Comparison of ENCODE assay signal across 19 cellular contexts in the genomic region with DNA sequence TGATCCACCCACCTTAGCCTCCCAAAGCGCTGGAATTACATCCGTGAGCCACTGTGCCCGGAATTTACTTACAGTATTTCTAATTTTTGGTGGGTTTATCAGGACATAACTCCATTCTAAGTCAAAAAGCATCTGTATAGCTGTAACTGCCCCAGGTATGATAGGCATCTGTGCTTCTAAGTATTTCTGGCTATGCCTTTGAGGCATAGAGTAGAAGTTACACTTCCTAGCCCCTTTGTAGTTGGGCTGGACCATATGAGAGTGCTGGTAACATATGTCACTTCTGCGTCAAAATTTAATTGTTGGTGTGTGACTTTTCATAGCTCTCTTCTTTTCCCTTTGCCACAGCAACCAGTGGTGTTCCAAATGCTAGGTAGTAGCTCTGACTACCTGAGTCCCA.
DNase-seq lines count a peak whose midpoint lies in the region; ATAC-seq and TF ChIP-seq lines count a peak whose summit lies in the region.
"Had no signal": no experiment of that assay in that cellular context is flagged by ENCODE, and none has a peak within 500 bp of the region (broad histone marks: within the 10 kb centered on the region; RNA-seq: fewer than 3 reads in every experiment).

No MANE protein-coding gene starts in this region.

- dilution Hi-C loops in IMR-90 (cut with HindIII; ENCODE audit: low sequenced_read_pairs, unreplicated experiment), result no loop called here

- no peak overlapping the region for H2BK20ac ChIP-seq in IMR-90 (ENCODE audit: low read depth, low read length)

- TF ChIP-seq RAD21 in IMR-90 (IDR thresholded peaks at IDR 0.05; ENCODE audit: low read length), result no peak

- H3K9me3 ChIP-seq in IMR-90 (ENCODE audit: control insufficient read depth, insufficient read depth, low read length) (no peaks in the 10 kb centered on the region), suprapubic skin (no peaks in the 10 kb centered on the region)
- H3K9me3 ChIP-seq: A549 had no signal

- no peak overlapping the region for H3K4me3 ChIP-seq in IMR-90 (ENCODE audit: insufficient read depth, low read depth, low read length)
- H3K4me3 ChIP-seq in suprapubic skin, result no peak overlapping the region
- H3K4me3 ChIP-seq: A549, GM12878, GM23338 had no signal

- H3K36me3 ChIP-seq in IMR-90 (ENCODE audit: control insufficient read depth, insufficient read depth, low read length) (no peaks in the 10 kb centered on the region), suprapubic skin (no peaks in the 10 kb centered on the region)

- H3K23ac ChIP-seq in IMR-90 (ENCODE audit: low read depth, low read length), result no peak overlapping the region

- no peak overlapping the region for H3K4me2 ChIP-seq in IMR-90 (ENCODE audit: low read depth, low read length)
- H3K4me2 ChIP-seq: A549, GM23338 had no signal

- no peak overlapping the region for H2BK5ac ChIP-seq in IMR-90 (ENCODE audit: low read depth, low read length, poor library complexity, severe bottlenecking)

- no peak overlapping the region for H2AK9ac ChIP-seq in IMR-90 (replicated peaks; ENCODE audit: low read depth, low read length, poor library complexity)

- no peaks in the 10 kb centered on the region for H3K9me1 ChIP-seq in IMR-90 (ENCODE audit: insufficient read depth, low read length)

- H4K5ac ChIP-seq in IMR-90 (ENCODE audit: low read depth, low read length), result no peak overlapping the region; the same call in 1 of the 2 replicates

- H2AFZ ChIP-seq in IMR-90 (replicated peaks; ENCODE audit: low read length, poor library complexity), result no peak overlapping the region
- H2AFZ ChIP-seq: GM23338 had no signal

- no peak overlapping the region for H3K56ac ChIP-seq in IMR-90 (ENCODE audit: extremely low read depth, insufficient read depth, low read length)

- H3K18ac ChIP-seq in IMR-90 (ENCODE audit: low read depth, low read length), result no peak overlapping the region

- intact Hi-C loops in IMR-90 (cut with micrococcal nuclease), result no loop called here
- intact Hi-C loops in dendritic cell treated with granulocyte-macrophage colony-stimulating factor and Interleukin-4, amounts not matched to agents 40 ng/mL and 50 ng/mL, for 4 days (cut with micrococcal nuclease), result no loop called here

- H2AK5ac ChIP-seq in IMR-90 (ENCODE audit: low read depth, low read length), result 0 out of 2 replicates have a peak overlapping the region, but pooled peaks have one; percentile 24

- H3K9ac ChIP-seq in IMR-90 (ENCODE audit: low read depth, low read length), result no peak overlapping the region

- H4K8ac ChIP-seq in IMR-90 (ENCODE audit: low read depth in 2 of 2, low read length in 2 of 2), result no peak overlapping the region; a peak in 1 of 4 replicates

- H3K4me3 Mint-ChIP-seq in dendritic cell treated with granulocyte-macrophage colony-stimulating factor and Interleukin-4, amounts not matched to agents 40 ng/mL and 50 ng/mL, for 4 days, result no peak overlapping the region
- H3K4me3 Mint-ChIP-seq in stimulated activated memory B cell treated with anti-CD40 and anti-IgM and Interleukin-4, amounts not matched to agents 10 μg/mL and 1 μg/mL and 100 μg/mL, for 72 hours, result no peak overlapping the region
- H3K4me3 Mint-ChIP-seq: CD8-positive, alpha-beta memory T cell; GM23338; H9 had no signal

- peaks cover 44% of the 10 kb centered on the region for H3K4me1 Mint-ChIP-seq in dendritic cell treated with granulocyte-macrophage colony-stimulating factor and Interleukin-4, amounts not matched to agents 40 ng/mL and 50 ng/mL, for 4 days (ENCODE audit: low read depth)
- H3K4me1 Mint-ChIP-seq in stimulated activated memory B cell treated with anti-CD40 and anti-IgM and Interleukin-4, amounts not matched to agents 10 μg/mL and 1 μg/mL and 100 μg/mL, for 72 hours, result peaks cover 27% of the 10 kb centered on the region
- H3K4me1 Mint-ChIP-seq: GM23338 had no signal

- WGBS in IMR-90 (ENCODE audit: extremely low coverage in 2 of 2, insufficient read length in 1 of 2), 2 experiments, result no CpG with 5 or more reads among the region's 4 CpGs
- 99% methylated on average over 4 of the region's 4 CpGs for WGBS in suprapubic skin

- TF ChIP-seq EP300 in suprapubic skin (IDR thresholded peaks at IDR 0.05), result no peak

- H2BK120ac ChIP-seq in IMR-90 (ENCODE audit: low read depth, low read length), result no peak overlapping the region

- H3K4me1 ChIP-seq in IMR-90 (ENCODE audit: control insufficient read depth, insufficient read depth, low read length), result peaks cover 1% of the 10 kb centered on the region; the same call in 1 of the 2 replicates
- H3K4me1 ChIP-seq in suprapubic skin, result no peaks in the 10 kb centered on the region

- no peaks in the 10 kb centered on the region for H3K79me1 ChIP-seq in IMR-90 (ENCODE audit: low read depth in 1 of 2, low read length in 2 of 2)

- no peak overlapping the region for H3K27ac ChIP-seq in IMR-90 (ENCODE audit: insufficient read depth, low read length)
- H3K27ac ChIP-seq in suprapubic skin, result no peak overlapping the region
- H3K27ac ChIP-seq: A549 had no signal

- POLR2A ChIA-PET in IMR-90 (lab: Charles Lee; ENCODE audit: unreplicated experiment), result no interaction called here

- peak overlapping the region; percentile 3; the same call in 1 of the 3 replicates for H2BK15ac ChIP-seq in IMR-90 (ENCODE audit: low read depth, low read length)

- ATAC-seq in IMR-90 (ENCODE audit: low read depth) (no peak), GM21526 (IDR thresholded peaks at IDR 0.05; ENCODE audit: low FRiP score, unreplicated experiment) (no peak)
- no peak for ATAC-seq in stimulated activated memory B cell treated with anti-CD40 and anti-IgM and Interleukin-4, amounts not matched to agents 10 μg/mL and 1 μg/mL and 100 μg/mL, for 72 hours
- ATAC-seq: A549, GM12878, GM23338, HCT116 had no signal

- peak overlapping the region; percentile 26 for H3K27ac Mint-ChIP-seq in dendritic cell treated with granulocyte-macrophage colony-stimulating factor and Interleukin-4, amounts not matched to agents 40 ng/mL and 50 ng/mL, for 4 days
- H3K27ac Mint-ChIP-seq in stimulated activated memory B cell treated with anti-CD40 and anti-IgM and Interleukin-4, amounts not matched to agents 10 μg/mL and 1 μg/mL and 100 μg/mL, for 72 hours, result peak overlapping the region; percentile 52
- H3K27ac Mint-ChIP-seq: CD8-positive, alpha-beta memory T cell; GM23338; H9 had no signal

- peaks cover 5% of the 10 kb centered on the region for H3K36me3 Mint-ChIP-seq in dendritic cell treated with granulocyte-macrophage colony-stimulating factor and Interleukin-4, amounts not matched to agents 40 ng/mL and 50 ng/mL, for 4 days (ENCODE audit: low read depth)
- H3K36me3 Mint-ChIP-seq in stimulated activated memory B cell treated with anti-CD40 and anti-IgM and Interleukin-4, amounts not matched to agents 10 μg/mL and 1 μg/mL and 100 μg/mL, for 72 hours, result no peaks in the 10 kb centered on the region
- H3K36me3 Mint-ChIP-seq: CD8-positive, alpha-beta memory T cell had no signal

- H4K91ac ChIP-seq in IMR-90 (ENCODE audit: insufficient read depth, low read depth, low read length), result no peak overlapping the region

- 0 out of 2 replicates have a peak overlapping the region, but pooled peaks have one; percentile 22 for H3K4ac ChIP-seq in IMR-90 (ENCODE audit: low read depth, low read length)

- no peaks in the 10 kb centered on the region for H3K9me3 Mint-ChIP-seq in dendritic cell treated with granulocyte-macrophage colony-stimulating factor and Interleukin-4, amounts not matched to agents 40 ng/mL and 50 ng/mL, for 4 days
- no peaks in the 10 kb centered on the region for H3K9me3 Mint-ChIP-seq in stimulated activated memory B cell treated with anti-CD40 and anti-IgM and Interleukin-4, amounts not matched to agents 10 μg/mL and 1 μg/mL and 100 μg/mL, for 72 hours
- H3K9me3 Mint-ChIP-seq: CD8-positive, alpha-beta memory T cell; GM23338; H9 had no signal

- CTCF ChIA-PET in IMR-90 (lab: Yijun Ruan, JAX), result no interaction called here

- no peaks in the 10 kb centered on the region for H4K20me1 ChIP-seq in IMR-90 (ENCODE audit: insufficient read depth, low read length)

- in situ Hi-C loops in IMR-90 (cut with MboI; ENCODE audit: low sequenced_read_pairs), result no loop called here

- H3K27me3 ChIP-seq in IMR-90 (ENCODE audit: control insufficient read depth, insufficient read depth, low read length) (no peaks in the 10 kb centered on the region), suprapubic skin (no peaks in the 10 kb centered on the region)

- BruUV-seq in IMR-90 (replicated peaks; lab: Mats Ljungman, UMichigan), result no TSS peak

- TF ChIP-seq CTCF in IMR-90 (conservative IDR thresholded peaks at IDR 0.05; ENCODE audit: low read depth, low read length) (no peak), suprapubic skin (IDR thresholded peaks at IDR 0.05) (no peak)

- no peak overlapping the region for H3K14ac ChIP-seq in IMR-90 (replicated peaks; ENCODE audit: low read depth, low read length)

- H3K27me3 Mint-ChIP-seq in dendritic cell treated with granulocyte-macrophage colony-stimulating factor and Interleukin-4, amounts not matched to agents 40 ng/mL and 50 ng/mL, for 4 days, result no peaks in the 10 kb centered on the region
- H3K27me3 Mint-ChIP-seq in stimulated activated memory B cell treated with anti-CD40 and anti-IgM and Interleukin-4, amounts not matched to agents 10 μg/mL and 1 μg/mL and 100 μg/mL, for 72 hours, result no peaks in the 10 kb centered on the region
- H3K27me3 Mint-ChIP-seq: CD8-positive, alpha-beta memory T cell had no signal

- no peak for DNase-seq in IMR-90
- no peak for DNase-seq in NCI-H446 (lab: John Stamatoyannopoulos, UW)
- no peak for DNase-seq in activated gamma-delta T cell treated with Interleukin-2 at 50 U/mL for 16 hours
- no peak for DNase-seq in suprapubic skin (ENCODE audit: low spot score in 2 of 2)
- DNase-seq: 8988T; C1 segment of cervical spinal cord; CD8-positive, alpha-beta memory T cell; DMS 273 treated with DMSO at 0.1 percent for 48 hours; DMS79; EL; GDM1; H9 had no signal

- TF ChIP-seq POLR2A in IMR-90 (IDR thresholded peaks at IDR 0.05; ENCODE audit: low read depth, low read length) (no peak), suprapubic skin (IDR thresholded peaks at IDR 0.05) (no peak)

TF ChIP-seq in IMR-90, 13 proteins besides CTCF, POLR2A, EP300 and RAD21:
- TF ChIP-seq FOS (IDR thresholded peaks at IDR 0.05; ENCODE audit: low read depth, low read length), result no peak
- TF ChIP-seq, protein P1, sequence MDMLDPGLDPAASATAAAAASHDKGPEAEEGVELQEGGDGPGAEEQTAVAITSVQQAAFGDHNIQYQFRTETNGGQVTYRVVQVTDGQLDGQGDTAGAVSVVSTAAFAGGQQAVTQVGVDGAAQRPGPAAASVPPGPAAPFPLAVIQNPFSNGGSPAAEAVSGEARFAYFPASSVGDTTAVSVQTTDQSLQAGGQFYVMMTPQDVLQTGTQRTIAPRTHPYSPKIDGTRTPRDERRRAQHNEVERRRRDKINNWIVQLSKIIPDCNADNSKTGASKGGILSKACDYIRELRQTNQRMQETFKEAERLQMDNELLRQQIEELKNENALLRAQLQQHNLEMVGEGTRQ (IDR thresholded peaks at IDR 0.05; ENCODE audit: low read depth, low read length), result no peak
- no peak for TF ChIP-seq NFE2L2 (IDR thresholded peaks at IDR 0.05; ENCODE audit: low read depth, low read length)
- TF ChIP-seq SMC3 (IDR thresholded peaks at IDR 0.05; ENCODE audit: low read depth, low read length), result no peak
- no peak for TF ChIP-seq MXI1 (IDR thresholded peaks at IDR 0.05; ENCODE audit: borderline replicate concordance, low read depth, low read length)
- TF ChIP-seq RFX5 (IDR thresholded peaks at IDR 0.05; ENCODE audit: low read depth, low read length), result no peak
- TF ChIP-seq RCOR1 (IDR thresholded peaks at IDR 0.05; ENCODE audit: insufficient replicate concordance, low read length), result no peak
